In genomic region chr22:22348815-22349454, GRCh38 we compare ENCODE assay signal across 18 cellular contexts.
"Had no signal": no experiment of that assay in that cellular context is flagged by ENCODE, and none has a peak within 500 bp of the region (broad histone marks: within the 10 kb centered on the region; RNA-seq: fewer than 3 reads in every experiment).

No MANE protein-coding gene starts in this region.

- FAIRE-seq: endometrium, islet of Langerhans had no signal

- H3K27ac ChIP-seq: gastrocnemius medialis, heart right ventricle, sigmoid colon, skin epidermis, uterus had no signal

- H3K9me3 Mint-ChIP-seq: naive thymus-derived CD8-positive, alpha-beta T cell; neural crest cell; stimulated activated naive B cell treated with anti-CD40 and anti-IgM and Interleukin-4, amounts not matched to agents 10 μg/mL and 1 μg/mL and 100 μg/mL, for 72 hours; stimulated activated naive CD8-positive, alpha-beta T cell treated with anti-CD3 and anti-CD28 coated beads, Interleukin-15, amount 100 ng/mL, for 72 hours; type B pancreatic cell had no signal

- H3K27ac Mint-ChIP-seq: naive thymus-derived CD8-positive, alpha-beta T cell; stimulated activated naive B cell treated with anti-CD40 and anti-IgM and Interleukin-4, amounts not matched to agents 10 μg/mL and 1 μg/mL and 100 μg/mL, for 72 hours; stimulated activated naive CD8-positive, alpha-beta T cell treated with anti-CD3 and anti-CD28 coated beads, Interleukin-15, amount 100 ng/mL, for 72 hours; type B pancreatic cell had no signal

- DNase-seq: cortex of kidney; effector memory CD4-positive, alpha-beta T cell; gastrocnemius medialis; heart right ventricle; kidney glomerular epithelial cell; mucosa of descending colon; sigmoid colon; stimulated activated CD4-positive, alpha-beta T cell treated with anti-CD3 and anti-CD28 coated beads, Interleukin-2, amount 100 ng/mL, for 24 hours; stimulated activated CD4-positive, alpha-beta T cell treated with anti-CD3 and anti-CD28 coated beads, Interleukin-4, amount 100 ng/mL, for 4 hours; stimulated activated naive B cell treated with anti-CD40 and anti-IgM and Interleukin-4, amounts not matched to agents 10 μg/mL and 1 μg/mL and 100 μg/mL, for 72 hours; stimulated activated naive CD8-positive, alpha-beta T cell treated with anti-CD3 and anti-CD28 coated beads, Interleukin-15, amount 100 ng/mL, for 72 hours; uterus had no signal

- H3K27me3 ChIP-seq: uterus had no signal

- H3K4me1 ChIP-seq: gastrocnemius medialis, sigmoid colon, uterus had no signal

- H3K4me3 Mint-ChIP-seq: naive thymus-derived CD8-positive, alpha-beta T cell; neural crest cell; stimulated activated naive B cell treated with anti-CD40 and anti-IgM and Interleukin-4, amounts not matched to agents 10 μg/mL and 1 μg/mL and 100 μg/mL, for 72 hours; stimulated activated naive CD8-positive, alpha-beta T cell treated with anti-CD3 and anti-CD28 coated beads, Interleukin-15, amount 100 ng/mL, for 72 hours; type B pancreatic cell had no signal

- H3K27me3 Mint-ChIP-seq: stimulated activated naive B cell treated with anti-CD40 and anti-IgM and Interleukin-4, amounts not matched to agents 10 μg/mL and 1 μg/mL and 100 μg/mL, for 72 hours had no signal

- H3K4me3 ChIP-seq: gastrocnemius medialis, heart right ventricle, mucosa of descending colon, sigmoid colon, skin epidermis, uterus had no signal

- H3K36me3 Mint-ChIP-seq: naive thymus-derived CD8-positive, alpha-beta T cell; stimulated activated naive B cell treated with anti-CD40 and anti-IgM and Interleukin-4, amounts not matched to agents 10 μg/mL and 1 μg/mL and 100 μg/mL, for 72 hours; type B pancreatic cell had no signal

- H3K36me3 ChIP-seq: gastrocnemius medialis, heart right ventricle, sigmoid colon, uterus had no signal

- H3K9me3 ChIP-seq: gastrocnemius medialis, heart right ventricle, mucosa of descending colon, sigmoid colon, uterus had no signal

- ATAC-seq: gastrocnemius medialis, heart right ventricle had no signal
